In genomic region chr20:32626859-32627636, GRCh38 we compare ENCODE assay signal across 10 cellular contexts. TPM values are rescaled to one million over a fixed set of nuclear protein-coding genes. Genes with fewer than 3 reads are reported as not detected.
DNase-seq lines count a peak whose midpoint lies in the region; ATAC-seq and TF ChIP-seq lines count a peak whose summit lies in the region.
"Had no signal": no experiment of that assay in that cellular context is flagged by ENCODE, and none has a peak within 500 bp of the region (broad histone marks: within the 10 kb centered on the region; RNA-seq: fewer than 3 reads in every experiment).

No MANE protein-coding gene starts in this region.

- no peaks in the 10 kb centered on the region for H3K36me3 ChIP-seq in ascending aorta

- in situ Hi-C loops in GM13976 (cut with MboI; ENCODE audit: low sequenced_read_pairs, unreplicated experiment): no loop called here

- TF ChIP-seq CTCF in GM13976 (IDR thresholded peaks at IDR 0.05; ENCODE audit: borderline replicate concordance, control extremely low read depth, extremely low read depth, insufficient read depth, missing control alignments) (no peak), HL-60 (IDR thresholded peaks at IDR 0.05; ENCODE audit: insufficient read depth, low read length) (no peak), ascending aorta (IDR thresholded peaks at IDR 0.05) (no peak), progenitor cell of endocrine pancreas (IDR thresholded peaks at IDR 0.05; ENCODE audit: unreplicated experiment) (no peak)

- intact Hi-C loops in ascending aorta (cut with DNase I): no loop called here

- no peak overlapping the region for H3K27ac Mint-ChIP-seq in progenitor cell of endocrine pancreas
- H3K27ac Mint-ChIP-seq: activated naive CD4-positive, alpha-beta T cell treated with anti-CD3 and anti-CD28 coated beads, Interleukin-2, amount 50 U/mL, for 72 hours had no signal

- peaks cover 21% of the 10 kb centered on the region for H3K27me3 Mint-ChIP-seq in progenitor cell of endocrine pancreas

- ATAC-seq in HG03457 (IDR thresholded peaks at IDR 0.05; ENCODE audit: unreplicated experiment): no peak

- peaks cover 12% of the 10 kb centered on the region for H3K4me1 Mint-ChIP-seq in progenitor cell of endocrine pancreas (ENCODE audit: low read depth)

- H3K27me3 ChIP-seq in HL-60 (ENCODE audit: insufficient read depth, poor library complexity, severe bottlenecking): no peaks in the 10 kb centered on the region
- H3K27me3 ChIP-seq in ascending aorta: no peaks in the 10 kb centered on the region

- H3K4me1 ChIP-seq in ascending aorta: peaks cover 0 to 4% of the 10 kb centered on the region in 2 donors

- H3K4me3 Mint-ChIP-seq in progenitor cell of endocrine pancreas (ENCODE audit: low read depth): no peak overlapping the region
- H3K4me3 Mint-ChIP-seq: neural crest cell had no signal

- no peaks in the 10 kb centered on the region for H3K36me3 Mint-ChIP-seq in progenitor cell of endocrine pancreas (ENCODE audit: insufficient read depth)
- H3K36me3 Mint-ChIP-seq: activated naive CD4-positive, alpha-beta T cell treated with anti-CD3 and anti-CD28 coated beads, Interleukin-2, amount 50 U/mL, for 72 hours had no signal

- no peaks in the 10 kb centered on the region for H3K9me3 Mint-ChIP-seq in progenitor cell of endocrine pancreas (ENCODE audit: low read depth)
- H3K9me3 Mint-ChIP-seq: activated naive CD4-positive, alpha-beta T cell treated with anti-CD3 and anti-CD28 coated beads, Interleukin-2, amount 50 U/mL, for 72 hours; neural crest cell had no signal

- peak; percentile 59 for DNase-seq in GM13976 (ENCODE audit: low spot score)
- peak in 1 of 2 experiments; percentile 53 for DNase-seq in HL-60 (ENCODE audit: low read depth in 1 of 2, low spot score in 1 of 2)
- DNase-seq in RPMI8226: peak; percentile 84
- DNase-seq in kidney glomerular epithelial cell (lab: John Stamatoyannopoulos, UW): peak; percentile 1
- DNase-seq in ascending aorta (ENCODE audit: low spot score in 2 of 2): no peak
- no peak for DNase-seq in SIG-M5 (lab: John Stamatoyannopoulos, UW)
- no peak for DNase-seq in progenitor cell of endocrine pancreas (ENCODE audit: low spot score, unreplicated experiment)

- H3K9me3 ChIP-seq in ascending aorta: no peaks in the 10 kb centered on the region

- H3K27ac ChIP-seq in HL-60 (replicated peaks) (peak overlapping the region; percentile 30; the same call in 1 of the 2 replicates), ascending aorta (no peak overlapping the region)

- H3K4me3 ChIP-seq in HL-60 (replicated peaks; ENCODE audit: insufficient read depth, low read length) (peak overlapping the region; percentile 11; the same call in 1 of the 2 replicates), ascending aorta (peak overlapping the region in 1 of 2 donors; percentile 46)

RNA-seq across cellular contexts. Expression of gene NOL4L, which starts 41.9 kb away (rescaled TPM):
- total RNA-seq in ascending aorta (19.8 TPM), progenitor cell of endocrine pancreas (89.7 and 90.4 TPM in 2 replicates)

RNA-seq across cellular contexts. Expression of gene C20orf203, which starts 46.7 kb away (rescaled TPM):
- total RNA-seq in ascending aorta (not detected), progenitor cell of endocrine pancreas (0.10 and 0.24 TPM in 2 replicates)

Comparison
In these comparisons a context has a peak if more than half of its experiments do, and no peak if none do; other contexts are left out.
1. DNase-seq: peak in GM13976 (single experiment), RPMI8226 (single experiment) and kidney glomerular epithelial cell (single experiment); none in ascending aorta (0 of 2), SIG-M5 (single experiment) and progenitor cell of endocrine pancreas (single experiment).